1 cellular context compared by ENCODE assay signal in the genomic region with DNA sequence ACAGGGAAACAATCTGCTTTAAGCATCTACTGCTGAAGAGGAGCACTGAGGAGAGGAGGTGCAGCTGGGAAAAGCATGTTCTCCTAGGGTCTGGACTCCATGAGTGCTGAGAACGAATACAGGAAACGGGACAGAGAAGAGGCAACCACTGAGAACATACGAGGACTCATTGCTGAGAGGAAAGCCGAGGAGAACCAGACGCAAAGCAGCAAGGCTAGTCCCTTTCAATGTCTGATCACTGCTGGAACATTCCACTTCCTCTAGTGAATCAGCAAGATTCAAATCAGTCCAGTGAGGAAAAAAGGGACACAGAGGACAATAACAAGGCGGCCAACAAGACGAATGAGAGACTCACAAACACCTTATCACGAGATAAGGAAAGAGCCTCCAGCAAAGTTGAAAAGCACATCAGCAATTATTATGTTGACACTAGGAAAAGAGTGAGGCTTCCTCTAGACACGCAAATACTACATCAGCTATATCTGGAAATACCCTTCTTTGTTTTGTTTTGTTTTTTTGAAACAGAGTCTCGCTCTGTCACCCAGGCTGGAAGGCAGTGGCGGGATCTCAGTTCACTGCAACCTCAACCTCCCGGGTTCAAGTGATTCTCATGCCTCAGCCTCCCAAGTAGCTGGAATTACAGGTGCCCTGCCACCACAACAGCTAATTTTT.
TF ChIP-seq lines count a peak whose summit lies in the region.

No MANE protein-coding gene starts in this region.

TF ChIP-seq in endothelial cell of umbilical vein, 7 proteins besides CTCF, POLR2A, EP300 and RAD21 (continued from another document):
- TF ChIP-seq, protein P1, sequence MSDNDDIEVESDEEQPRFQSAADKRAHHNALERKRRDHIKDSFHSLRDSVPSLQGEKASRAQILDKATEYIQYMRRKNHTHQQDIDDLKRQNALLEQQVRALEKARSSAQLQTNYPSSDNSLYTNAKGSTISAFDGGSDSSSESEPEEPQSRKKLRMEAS (IDR thresholded peaks at IDR 0.05; ENCODE audit: insufficient read depth, insufficient read length) = no peak
- TF ChIP-seq EZH2 (IDR thresholded peaks at IDR 0.05; ENCODE audit: borderline replicate concordance, low read depth, low read length, severe bottlenecking) = no peak
- no peak for TF ChIP-seq POLR2AphosphoS5 (IDR thresholded peaks at IDR 0.05; ENCODE audit: insufficient read depth, low read depth, low read length)
- peak; percentile 15 for TF ChIP-seq FOS (IDR thresholded peaks at IDR 0.05; ENCODE audit: borderline replicate concordance, insufficient read depth, low read length)
- peak; percentile 75 for TF ChIP-seq GATA2 (IDR thresholded peaks at IDR 0.05; ENCODE audit: insufficient read depth, insufficient read length, low read depth, low read length)
- no peak for TF ChIP-seq MYC (IDR thresholded peaks at IDR 0.05; ENCODE audit: low read depth, low read length)
